14 cellular contexts compared by ENCODE assay signal in genomic region chr13:27636624-27637288, GRCh38. TPM values are rescaled to one million over a fixed set of nuclear protein-coding genes. Genes with fewer than 3 reads are reported as not detected.
DNase-seq lines count a peak whose midpoint lies in the region; ATAC-seq and TF ChIP-seq lines count a peak whose summit lies in the region.
"Had no signal": no experiment of that assay in that cellular context is flagged by ENCODE, and none has a peak within 500 bp of the region (broad histone marks: within the 10 kb centered on the region; RNA-seq: fewer than 3 reads in every experiment).

No MANE protein-coding gene starts in this region.

- intact Hi-C loops in CD8-positive, alpha-beta T cell (cut with DNase I, micrococcal nuclease): no loop called here

- POLR2A ChIA-PET in CD8-positive, alpha-beta T cell (lab: Charles Lee): interaction anchor here (0.7 kb wide), 1 partner anchor 16 kb away, joined by 3 read pairs; the partner anchor contains the start of gene LNX2
- POLR2A ChIA-PET in activated CD8-positive, alpha-beta T cell treated with anti-CD3 and anti-CD28 coated beads, Interleukin-2, amount 10 ng/mL, durations not matched to agents 7 days and 5 days (lab: Charles Lee): interaction anchor here (0.6 to 1.1 kb wide), 2 partner anchors 14 to 17 kb away, joined by 3 to 4 read pairs; no protein-coding TSS in a partner anchor

- no peaks in the 10 kb centered on the region for H3K9me3 ChIP-seq in CD8-positive, alpha-beta T cell (ENCODE audit: low read length)
- H3K9me3 ChIP-seq in Loucy (ENCODE audit: insufficient read depth, low read depth, low read length): no peaks in the 10 kb centered on the region
- H3K9me3 ChIP-seq: heart left ventricle, right atrium auricular region had no signal

- ATAC-seq in CD8-positive, alpha-beta T cell: no peak
- ATAC-seq in activated CD8-positive, alpha-beta T cell treated with anti-CD3 and anti-CD28 coated beads, Interleukin-2, amount 10 ng/mL, durations not matched to agents 7 days and 5 days: no peak
- ATAC-seq: heart left ventricle, left cardiac atrium had no signal

- CTCF ChIA-PET in CD8-positive, alpha-beta T cell (lab: Charles Lee): no interaction called here
- CTCF ChIA-PET in activated CD8-positive, alpha-beta T cell treated with anti-CD3 and anti-CD28 coated beads, Interleukin-2, amount 10 ng/mL, durations not matched to agents 7 days and 5 days (lab: Charles Lee): no interaction called here

- H3K4me2 ChIP-seq in Loucy (ENCODE audit: low read depth, low read length, poor library complexity, severe bottlenecking): peak overlapping the region; percentile 28

- H3K4me1 ChIP-seq in CD8-positive, alpha-beta T cell (ENCODE audit: insufficient read depth, low read length): peaks cover 10% of the 10 kb centered on the region
- peaks cover 40% of the 10 kb centered on the region for H3K4me1 ChIP-seq in Loucy (ENCODE audit: insufficient read depth, low read length, poor library complexity, severe bottlenecking)

- no peak overlapping the region for H3K4me3 Mint-ChIP-seq in CD8-positive, alpha-beta T cell
- H3K4me3 Mint-ChIP-seq in activated CD8-positive, alpha-beta T cell treated with anti-CD3 and anti-CD28 coated beads, Interleukin-2, amount 10 ng/mL, durations not matched to agents 7 days and 5 days: no peak overlapping the region
- H3K4me3 Mint-ChIP-seq: nephron progenitor cell had no signal

- peaks cover 55% of the 10 kb centered on the region for H3K4me1 Mint-ChIP-seq in CD8-positive, alpha-beta T cell (ENCODE audit: low read depth)
- peaks cover 22% of the 10 kb centered on the region for H3K4me1 Mint-ChIP-seq in activated CD8-positive, alpha-beta T cell treated with anti-CD3 and anti-CD28 coated beads, Interleukin-2, amount 10 ng/mL, durations not matched to agents 7 days and 5 days (ENCODE audit: low read depth)

- no peaks in the 10 kb centered on the region for H3K27me3 ChIP-seq in CD8-positive, alpha-beta T cell (ENCODE audit: insufficient read depth, low read length)
- no peaks in the 10 kb centered on the region for H3K27me3 ChIP-seq in Loucy (ENCODE audit: insufficient read depth, low read length, poor library complexity, severe bottlenecking)
- H3K27me3 ChIP-seq: heart left ventricle, right atrium auricular region had no signal

- H2AFZ ChIP-seq in Loucy (ENCODE audit: low read length): no peak overlapping the region

- H3K36me3 Mint-ChIP-seq in CD8-positive, alpha-beta T cell: peaks cover 31% of the 10 kb centered on the region
- peaks cover 24% of the 10 kb centered on the region for H3K36me3 Mint-ChIP-seq in activated CD8-positive, alpha-beta T cell treated with anti-CD3 and anti-CD28 coated beads, Interleukin-2, amount 10 ng/mL, durations not matched to agents 7 days and 5 days (ENCODE audit: low read depth)

- H3K9me3 Mint-ChIP-seq in CD8-positive, alpha-beta T cell: no peaks in the 10 kb centered on the region
- H3K9me3 Mint-ChIP-seq in activated CD8-positive, alpha-beta T cell treated with anti-CD3 and anti-CD28 coated beads, Interleukin-2, amount 10 ng/mL, durations not matched to agents 7 days and 5 days (ENCODE audit: insufficient read depth): no peaks in the 10 kb centered on the region
- H3K9me3 Mint-ChIP-seq: nephron progenitor cell had no signal

- H3F3A ChIP-seq in Loucy (ENCODE audit: low read depth): no peaks in the 10 kb centered on the region; the same call in 1 of the 2 replicates

- no peak overlapping the region for H3K9ac ChIP-seq in Loucy (ENCODE audit: low read depth, low read length, poor library complexity, severe bottlenecking)

- H3K27ac ChIP-seq in CD8-positive, alpha-beta T cell (ENCODE audit: low read depth, low read length): no peak overlapping the region
- H3K27ac ChIP-seq: right atrium auricular region had no signal

- no peak overlapping the region for H3K4me3 ChIP-seq in CD8-positive, alpha-beta T cell (ENCODE audit: low read depth, low read length)
- peak overlapping the region; percentile 1 for H3K4me3 ChIP-seq in Loucy (ENCODE audit: low read length, poor library complexity, severe bottlenecking)
- H3K4me3 ChIP-seq: heart left ventricle, right atrium auricular region had no signal

- H3K9me2 ChIP-seq in Loucy (replicated peaks; ENCODE audit: low read depth, low read length): no peaks in the 10 kb centered on the region

- DNase-seq in CD8-positive, alpha-beta T cell: no peak
- no peak for DNase-seq in activated CD8-positive, alpha-beta T cell treated with anti-CD3 and anti-CD28 coated beads, Interleukin-2, amount 10 ng/mL, durations not matched to agents 7 days and 5 days
- DNase-seq in iris pigment epithelial cell (ENCODE audit: low read depth) (peak; percentile 14), NCI-H1694 treated with DMSO at 0.1 percent for 48 hours (lab: John Stamatoyannopoulos, UW) (no peak), glomerular visceral epithelial cell (ENCODE audit: extremely low spot score) (no peak), NCI-H524 treated with DMSO at 0.1 percent for 48 hours (lab: John Stamatoyannopoulos, UW) (no peak)
- DNase-seq: C1 segment of cervical spinal cord; effector CD8-positive, alpha-beta T cell; heart left ventricle; left cardiac atrium; NCI-H1436; nephron progenitor cell had no signal

- H3K79me2 ChIP-seq in Loucy (ENCODE audit: insufficient read depth, low read length): peaks cover 57% of the 10 kb centered on the region

- peak overlapping the region; percentile 24 for H3K27ac Mint-ChIP-seq in CD8-positive, alpha-beta T cell
- H3K27ac Mint-ChIP-seq in activated CD8-positive, alpha-beta T cell treated with anti-CD3 and anti-CD28 coated beads, Interleukin-2, amount 10 ng/mL, durations not matched to agents 7 days and 5 days: peak overlapping the region; percentile 45
- H3K27ac Mint-ChIP-seq: nephron progenitor cell had no signal

- H3K27me3 Mint-ChIP-seq in CD8-positive, alpha-beta T cell (ENCODE audit: low read depth): no peaks in the 10 kb centered on the region
- no peaks in the 10 kb centered on the region for H3K27me3 Mint-ChIP-seq in activated CD8-positive, alpha-beta T cell treated with anti-CD3 and anti-CD28 coated beads, Interleukin-2, amount 10 ng/mL, durations not matched to agents 7 days and 5 days (ENCODE audit: low read depth)

- peaks cover 25% of the 10 kb centered on the region for H4K20me1 ChIP-seq in Loucy (ENCODE audit: insufficient read depth, low read length, poor library complexity, severe bottlenecking)

- H3K36me3 ChIP-seq in CD8-positive, alpha-beta T cell (ENCODE audit: insufficient read depth, low read length): no peaks in the 10 kb centered on the region
- no peaks in the 10 kb centered on the region for H3K36me3 ChIP-seq in Loucy (ENCODE audit: insufficient read depth, low read length)
- H3K36me3 ChIP-seq: right atrium auricular region had no signal

- no peak for TF ChIP-seq CTCF in CD8-positive, alpha-beta T cell (IDR thresholded peaks at IDR 0.05)
- TF ChIP-seq CTCF in Loucy (conservative IDR thresholded peaks at IDR 0.05; ENCODE audit: low read length): no peak

RNA-seq across cellular contexts. Expression of gene POLR1D, which starts 15.1 kb away (rescaled TPM):
- 100 to 1,000 TPM; 176 TPM for total RNA-seq in CD8-positive, alpha-beta T cell
- 100 to 1,000 TPM; 140 to 142 TPM for total RNA-seq in activated CD8-positive, alpha-beta T cell treated with anti-CD3 and anti-CD28 coated beads, Interleukin-2, amount 10 ng/mL, durations not matched to agents 7 days and 5 days

RNA-seq across cellular contexts. Expression of gene LNX2, which starts 16.4 kb away (rescaled TPM):
- 1 to 10 TPM; 3.0 to 3.5 TPM for total RNA-seq in CD8-positive, alpha-beta T cell
- 1 to 10 TPM; 7.1 to 7.6 TPM for total RNA-seq in activated CD8-positive, alpha-beta T cell treated with anti-CD3 and anti-CD28 coated beads, Interleukin-2, amount 10 ng/mL, durations not matched to agents 7 days and 5 days
